Comparison of ENCODE assay signal across 1 cellular context in genomic region chr12:106328735-106329134, GRCh38.
TF ChIP-seq lines count a peak whose summit lies in the region.

No MANE protein-coding gene starts in this region.

TF ChIP-seq in K562, 482 proteins besides CTCF, POLR2A, EP300 and RAD21 (continued from another document):
- TF ChIP-seq CREM (IDR thresholded peaks at IDR 0.05; ENCODE audit: low read depth) (no peak), ZFP91 (CRISPR knock-in tag; IDR thresholded peaks at IDR 0.05) (no peak), JUN (IDR thresholded peaks at IDR 0.05; ENCODE audit: borderline replicate concordance, low read depth, low read length) (no peak), JUN (CRISPR knock-in tag; IDR thresholded peaks at IDR 0.05; ENCODE audit: borderline replicate concordance) (no peak), ZNF165 (CRISPR knock-in tag; IDR thresholded peaks at IDR 0.05; ENCODE audit: borderline replicate concordance) (no peak), RAD51 (IDR thresholded peaks at IDR 0.05; ENCODE audit: borderline replicate concordance, low read depth) (peak; percentile 54; the same call in 1 of the 2 replicates), AFF4 (CRISPR knock-in tag; IDR thresholded peaks at IDR 0.05) (no peak), HNRNPUL1 (IDR thresholded peaks at IDR 0.05; ENCODE audit: low read length) (no peak), THRB (CRISPR knock-in tag; conservative IDR thresholded peaks at IDR 0.05) (no peak), HMGXB4 (CRISPR knock-in tag; IDR thresholded peaks at IDR 0.05) (no peak), C11orf30 (IDR thresholded peaks at IDR 0.05; ENCODE audit: low read depth) (no peak), USF2 (CRISPR knock-in tag; IDR thresholded peaks at IDR 0.05) (peak; percentile 82), CREBBP (IDR thresholded peaks at IDR 0.05; ENCODE audit: low read depth, low read length) (no peak), ZBED1 (IDR thresholded peaks at IDR 0.05) (no peak), E2F1 (CRISPR knock-in tag; IDR thresholded peaks at IDR 0.05) (no peak), ZNF449 (CRISPR knock-in tag; IDR thresholded peaks at IDR 0.05) (no peak), MTA1 (IDR thresholded peaks at IDR 0.05; ENCODE audit: borderline replicate concordance) (no peak), ATF3 (IDR thresholded peaks at IDR 0.05) (no peak), ATF3 (CRISPR knock-in tag; conservative IDR thresholded peaks at IDR 0.05) (no peak), ZMIZ1 (IDR thresholded peaks at IDR 0.05; ENCODE audit: low read depth in 2 of 2, low read length in 2 of 2) (no peak), ZNF655 (CRISPR knock-in tag; IDR thresholded peaks at IDR 0.05) (no peak), BHLHE40 (IDR thresholded peaks at IDR 0.05; ENCODE audit: low read length) (peak; percentile 57), ZNF764 (CRISPR knock-in tag; IDR thresholded peaks at IDR 0.05; ENCODE audit: low read depth) (no peak), NR4A1 (CRISPR knock-in tag; IDR thresholded peaks at IDR 0.05) (no peak), NR4A1 (tag; IDR thresholded peaks at IDR 0.05) (no peak)
